ENCODE assay signal across 23 cellular contexts in genomic region chr1:233188061-233188460, GRCh38.
"Had no signal": no experiment of that assay in that cellular context is flagged by ENCODE, and none has a peak within 500 bp of the region (broad histone marks: within the 10 kb centered on the region; RNA-seq: fewer than 3 reads in every experiment).

No MANE protein-coding gene starts in this region.

- H3K27me3 Mint-ChIP-seq: activated CD4-positive, alpha-beta memory T cell treated with anti-CD3 and anti-CD28 coated beads for 36 hours; activated CD4-positive, alpha-beta T cell treated with anti-CD3 and anti-CD28 coated beads, Interleukin-2, amount 10 ng/mL, durations not matched to agents 7 days and 5 days; activated naive CD4-positive, alpha-beta T cell treated with anti-CD3 and anti-CD28 coated beads, Interleukin-2, amount 10 ng/mL, durations not matched to agents 7 days and 5 days; activated naive CD8-positive, alpha-beta T cell treated with anti-CD3 and anti-CD28 coated beads for 36 hours; activated T-helper 17 cell treated with anti-CD3 and anti-CD28 coated beads, Interleukin-2, amount 50 U/mL, for 72 hours; T-cell had no signal

- DNase-seq: activated CD4-positive, alpha-beta memory T cell treated with anti-CD3 and anti-CD28 coated beads for 36 hours; activated CD4-positive, alpha-beta T cell treated with anti-CD3 and anti-CD28 coated beads, Interleukin-2, amount 10 ng/mL, durations not matched to agents 7 days and 5 days; activated CD4-positive, CD25-positive, alpha-beta regulatory T cell; activated CD8-positive, alpha-beta memory T cell treated with anti-CD3 and anti-CD28 coated beads for 24 hours; activated gamma-delta T cell treated with Interleukin-2 at 50 U/mL for 16 hours; activated naive CD4-positive, alpha-beta T cell treated with anti-CD3 and anti-CD28 coated beads, Interleukin-2, amount 10 ng/mL, durations not matched to agents 7 days and 5 days; activated naive CD8-positive, alpha-beta T cell treated with anti-CD3 and anti-CD28 coated beads for 36 hours; activated T-cell treated with anti-CD3 and anti-CD28 coated beads, Interleukin-2, amount 50 U/mL, for 48 hours; Kasumi-1; NCI-H1105 treated with DMSO at 0.1 percent for 48 hours; NCI-H146; NCI-H1930; NCI-H2171; NCI-H2227 treated with DMSO at 0.1 percent for 48 hours; NCI-H446 treated with DMSO at 0.1 percent for 48 hours; NCI-H524 treated with DMSO at 0.1 percent for 48 hours; NCI-H774; T-cell; T-helper 2 cell; T1000 had no signal

- H3K27ac ChIP-seq: SK-N-MC had no signal

- H3K9me3 Mint-ChIP-seq: activated CD4-positive, alpha-beta memory T cell treated with anti-CD3 and anti-CD28 coated beads for 36 hours; activated CD4-positive, alpha-beta T cell treated with anti-CD3 and anti-CD28 coated beads, Interleukin-2, amount 10 ng/mL, durations not matched to agents 7 days and 5 days; activated naive CD4-positive, alpha-beta T cell treated with anti-CD3 and anti-CD28 coated beads, Interleukin-2, amount 10 ng/mL, durations not matched to agents 7 days and 5 days; activated naive CD8-positive, alpha-beta T cell treated with anti-CD3 and anti-CD28 coated beads for 36 hours; activated T-helper 17 cell treated with anti-CD3 and anti-CD28 coated beads, Interleukin-2, amount 50 U/mL, for 72 hours; T-cell had no signal

- H3K4me3 Mint-ChIP-seq: activated CD4-positive, alpha-beta memory T cell treated with anti-CD3 and anti-CD28 coated beads for 36 hours; activated CD4-positive, alpha-beta T cell treated with anti-CD3 and anti-CD28 coated beads, Interleukin-2, amount 10 ng/mL, durations not matched to agents 7 days and 5 days; activated naive CD4-positive, alpha-beta T cell treated with anti-CD3 and anti-CD28 coated beads, Interleukin-2, amount 10 ng/mL, durations not matched to agents 7 days and 5 days; activated naive CD8-positive, alpha-beta T cell treated with anti-CD3 and anti-CD28 coated beads for 36 hours; activated T-helper 17 cell treated with anti-CD3 and anti-CD28 coated beads, Interleukin-2, amount 50 U/mL, for 72 hours; T-cell had no signal

- H3K4me1 Mint-ChIP-seq: activated naive CD4-positive, alpha-beta T cell treated with anti-CD3 and anti-CD28 coated beads, Interleukin-2, amount 10 ng/mL, durations not matched to agents 7 days and 5 days; activated naive CD8-positive, alpha-beta T cell treated with anti-CD3 and anti-CD28 coated beads for 36 hours; activated T-helper 17 cell treated with anti-CD3 and anti-CD28 coated beads, Interleukin-2, amount 50 U/mL, for 72 hours; T-cell had no signal

- H3K27ac Mint-ChIP-seq: activated CD4-positive, alpha-beta memory T cell treated with anti-CD3 and anti-CD28 coated beads for 36 hours; activated CD4-positive, alpha-beta T cell treated with anti-CD3 and anti-CD28 coated beads, Interleukin-2, amount 10 ng/mL, durations not matched to agents 7 days and 5 days; activated naive CD4-positive, alpha-beta T cell treated with anti-CD3 and anti-CD28 coated beads, Interleukin-2, amount 10 ng/mL, durations not matched to agents 7 days and 5 days; activated naive CD8-positive, alpha-beta T cell treated with anti-CD3 and anti-CD28 coated beads for 36 hours; activated T-helper 17 cell treated with anti-CD3 and anti-CD28 coated beads, Interleukin-2, amount 50 U/mL, for 72 hours; T-cell had no signal

- H3K4me3 ChIP-seq: SK-N-MC had no signal

- ATAC-seq: activated T-helper 17 cell treated with anti-CD3 and anti-CD28 coated beads, Interleukin-2, amount 50 U/mL, for 72 hours; Right ventricle myocardium inferior; T-cell had no signal
